11 cellular contexts compared by ENCODE assay signal in genomic region chr2:7007488-7007845, GRCh38.
DNase-seq lines count a peak whose midpoint lies in the region; ATAC-seq, FAIRE-seq and TF ChIP-seq lines count a peak whose summit lies in the region.
"Had no signal": no experiment of that assay in that cellular context is flagged by ENCODE, and none has a peak within 500 bp of the region (broad histone marks: within the 10 kb centered on the region; RNA-seq: fewer than 3 reads in every experiment).

No MANE protein-coding gene starts in this region.

- no peak overlapping the region for H3K4me3 Mint-ChIP-seq in CD4-positive, alpha-beta T cell
- H3K4me3 Mint-ChIP-seq: T-helper 1 cell treated with Interleukin-12 subunit alpha and Interleukin-12 subunit beta and Interleukin-4 antibody, amounts not matched to agents 30 μg/mL and 1 μg/mL, for 36 hours had no signal

- POLR2A ChIA-PET in CD4-positive, alpha-beta T cell (lab: Charles Lee) = no interaction called here
- POLR2A ChIA-PET in K562 (lab: Yijun Ruan, JAX) = interaction anchor here (0.6 to 0.7 kb wide), 2 partner anchors 88 to 210 kb away, joined by 3 read pairs; no protein-coding TSS in a partner anchor

- peaks cover 60% of the 10 kb centered on the region for H3K4me1 Mint-ChIP-seq in CD4-positive, alpha-beta T cell (ENCODE audit: low read depth)

- peak overlapping the region; percentile 42 for H3K4me2 ChIP-seq in K562 (ENCODE audit: insufficient read depth, low read length)

- no peak for TF ChIP-seq RAD21 in K562 (CRISPR knock-in tag; conservative IDR thresholded peaks at IDR 0.05 in 1 of 2, IDR thresholded peaks at IDR 0.05 in 1 of 2)

- H3K4me3 ChIP-seq in K562 (no peak overlapping the region), rectal smooth muscle tissue (ENCODE audit: low read length) (no peak overlapping the region)

- FAIRE-seq in K562 (lab: Jason Lieb, UNC) = no peak

- CTCF ChIA-PET in CD4-positive, alpha-beta T cell (lab: Charles Lee) = no interaction called here
- CTCF ChIA-PET in K562 (lab: Yijun Ruan, JAX; ENCODE audit: low intra/inter-chr PET ratio) = interaction anchor here (0.6 kb wide), 1 partner anchor 91 kb away, joined by 4 read pairs; the partner anchor contains the start of gene RNF144A

- peaks cover 14 to 20% of the 10 kb centered on the region in 2 experiments for H3K4me1 ChIP-seq in K562 (replicated peaks in 1 of 2; ENCODE audit: control insufficient read depth in 2 of 2, insufficient read depth in 2 of 2, low read length in 2 of 2)
- H3K4me1 ChIP-seq in rectal smooth muscle tissue (ENCODE audit: control insufficient read depth, insufficient read depth, low read length) = peaks cover 35% of the 10 kb centered on the region

- intact Hi-C loops in CD4-positive, alpha-beta T cell (cut with DNase I, micrococcal nuclease) = no loop called here
- intact Hi-C loops in K562 (cut with micrococcal nuclease) = loop anchor here (5.0 kb wide), 1 partner anchor 110 kb away; no protein-coding TSS in a partner anchor

- no peak for ATAC-seq in CD4-positive, alpha-beta T cell (ENCODE audit: poor library complexity)
- ATAC-seq in HG02610 (IDR thresholded peaks at IDR 0.05; ENCODE audit: unreplicated experiment) (peak; percentile 39), K562 (no peak; the same call in 2 of the 3 replicates), HG02571 (IDR thresholded peaks at IDR 0.05; ENCODE audit: unreplicated experiment) (no peak)

- no peak for TF ChIP-seq EP300 in K562 (IDR thresholded peaks at IDR 0.05; ENCODE audit: low read length)

- no peak for TF ChIP-seq POLR2A in K562 (conservative IDR thresholded peaks at IDR 0.05)

- H3K27ac ChIP-seq in CD4-positive, alpha-beta T cell (ENCODE audit: low read depth, low read length) = no peak overlapping the region
- H3K27ac ChIP-seq in K562 (ENCODE audit: extremely low read depth, low read depth, low read length) (no peak overlapping the region), rectal smooth muscle tissue (ENCODE audit: low read depth, low read length) (peak overlapping the region; percentile 42)

- no peaks in the 10 kb centered on the region for H3K79me2 ChIP-seq in K562 (ENCODE audit: control insufficient read depth, insufficient read depth, low read length)

- peak overlapping the region; percentile 82 for H3K27ac Mint-ChIP-seq in CD4-positive, alpha-beta T cell
- H3K27ac Mint-ChIP-seq: T-helper 1 cell treated with Interleukin-12 subunit alpha and Interleukin-12 subunit beta and Interleukin-4 antibody, amounts not matched to agents 30 μg/mL and 1 μg/mL, for 36 hours had no signal

- DNase-seq in CD4-positive, alpha-beta T cell = no peak
- DNase-seq in K562 (ENCODE audit: extremely low read depth in 1 of 4, low spot score in 3 of 4) (no peak), DMS153 treated with DMSO at 0.1 percent for 48 hours (lab: John Stamatoyannopoulos, UW; ENCODE audit: unreplicated experiment) (no peak), AG08396 (ENCODE audit: low spot score) (no peak)
- no peak for DNase-seq in stimulated activated CD8-positive, alpha-beta memory T cell treated with anti-CD3 and anti-CD28 coated beads, Interleukin-4, amount 100 ng/mL, for 48 hours
- DNase-seq: cerebellar nuclear complex, NCI-H1417 treated with DMSO at 0.1 percent for 48 hours had no signal

- TF ChIP-seq CTCF in CD4-positive, alpha-beta T cell (IDR thresholded peaks at IDR 0.05) = no peak
- no peak for TF ChIP-seq CTCF in K562 (IDR thresholded peaks at IDR 0.05 in 2 of 3, conservative IDR thresholded peaks at IDR 0.05 in 1 of 3; ENCODE audit: insufficient read depth in 2 of 3, low read depth in 1 of 3, low read length in 3 of 3)

- no peaks in the 10 kb centered on the region for H3K9me1 ChIP-seq in K562 (ENCODE audit: control insufficient read depth, insufficient read depth, low read length)

- BruUV-seq in K562 (replicated peaks; lab: Mats Ljungman, UMichigan) = no TSS peak

- H3K9ac ChIP-seq in K562 (ENCODE audit: insufficient read depth in 1 of 2, low read depth in 2 of 2, low read length in 2 of 2) = peak overlapping the region in 1 of 2 experiments; percentile 8; a peak in 1 of 4 replicates
- no peak overlapping the region for H3K9ac ChIP-seq in rectal smooth muscle tissue (ENCODE audit: low read length)

- H3K36me3 Mint-ChIP-seq in CD4-positive, alpha-beta T cell (ENCODE audit: low read depth) = peaks cover 50% of the 10 kb centered on the region

- H3K27me3 Mint-ChIP-seq in CD4-positive, alpha-beta T cell = no peaks in the 10 kb centered on the region

- H2AFZ ChIP-seq in K562 (ENCODE audit: low read depth, low read length) = peak overlapping the region; percentile 54; the same call in 1 of the 2 replicates

- in situ Hi-C loops in K562 (cut with MboI) = loop anchor here (25.0 kb wide), 1 partner anchor 170 kb away; no protein-coding TSS in a partner anchor

- no peaks in the 10 kb centered on the region for H3K36me3 ChIP-seq in K562 (ENCODE audit: control insufficient read depth, insufficient read depth, low read length)
- no peaks in the 10 kb centered on the region for H3K36me3 ChIP-seq in rectal smooth muscle tissue (ENCODE audit: control insufficient read depth, insufficient read depth, low read length)

- 0 out of 2 replicates have a peak, but pooled peaks cover 5% of the 10 kb centered on the region for H4K20me1 ChIP-seq in K562 (replicated peaks; ENCODE audit: control insufficient read depth, insufficient read depth, low read length)

- WGBS in K562 (ENCODE audit: insufficient coverage, low coverage, missing lambda C conversion rate) = 62% methylated on average over 9 of the region's 9 CpGs

- H3K9me3 ChIP-seq in CD4-positive, alpha-beta T cell (ENCODE audit: control insufficient read depth, low read length) = no peaks in the 10 kb centered on the region
- no peaks in the 10 kb centered on the region for H3K9me3 ChIP-seq in K562 (replicated peaks; ENCODE audit: control insufficient read depth, insufficient read depth, low read depth, low read length)

- no peaks in the 10 kb centered on the region for H3K9me3 Mint-ChIP-seq in CD4-positive, alpha-beta T cell
- H3K9me3 Mint-ChIP-seq: T-helper 1 cell treated with Interleukin-12 subunit alpha and Interleukin-12 subunit beta and Interleukin-4 antibody, amounts not matched to agents 30 μg/mL and 1 μg/mL, for 36 hours had no signal

- H3K27me3 ChIP-seq in CD4-positive, alpha-beta T cell (ENCODE audit: control insufficient read depth, insufficient read depth, low read length) = no peaks in the 10 kb centered on the region
- H3K27me3 ChIP-seq in K562 (ENCODE audit: control insufficient read depth in 2 of 2, insufficient read depth in 2 of 2, low read length in 2 of 2) = no peaks in the 10 kb centered on the region
- no peaks in the 10 kb centered on the region for H3K27me3 ChIP-seq in rectal smooth muscle tissue (ENCODE audit: control insufficient read depth, insufficient read depth, low read length)

TF ChIP-seq in K562, 482 proteins besides CTCF, POLR2A, EP300 and RAD21:
- TF ChIP-seq MLLT1 (IDR thresholded peaks at IDR 0.05) (no peak), CAMTA2 (CRISPR knock-in tag; conservative IDR thresholded peaks at IDR 0.05) (no peak), ZNF589 (CRISPR knock-in tag; IDR thresholded peaks at IDR 0.05; ENCODE audit: low read depth) (no peak), ZBTB43 (CRISPR knock-in tag; IDR thresholded peaks at IDR 0.05) (peak; percentile 72; the same call in 1 of the 2 replicates), E2F3 (CRISPR knock-in tag; IDR thresholded peaks at IDR 0.05) (no peak), RFX1 (IDR thresholded peaks at IDR 0.05) (no peak), SAFB2 (IDR thresholded peaks at IDR 0.05; ENCODE audit: borderline replicate concordance, low read depth, low read length, severe bottlenecking) (no peak), ZNF134 (CRISPR knock-in tag; conservative IDR thresholded peaks at IDR 0.05) (no peak), PML (IDR thresholded peaks at IDR 0.05; ENCODE audit: low read length) (no peak), ZNF79 (CRISPR knock-in tag; IDR thresholded peaks at IDR 0.05; ENCODE audit: low read depth) (no peak), KDM5B (IDR thresholded peaks at IDR 0.05; ENCODE audit: insufficient replicate concordance, low read depth, low read length) (no peak), ASH1L (IDR thresholded peaks at IDR 0.05; ENCODE audit: borderline replicate concordance, low read depth, partially characterized antibody) (no peak), FOXK1 (CRISPR knock-in tag; IDR thresholded peaks at IDR 0.05; ENCODE audit: borderline replicate concordance) (0 out of 2 replicates have a peak, but pooled peaks have one; percentile 49), GTF2E2 (tag; IDR thresholded peaks at IDR 0.05) (no peak), ZSCAN32 (CRISPR knock-in tag; IDR thresholded peaks at IDR 0.05) (no peak)
